In the genomic region with DNA sequence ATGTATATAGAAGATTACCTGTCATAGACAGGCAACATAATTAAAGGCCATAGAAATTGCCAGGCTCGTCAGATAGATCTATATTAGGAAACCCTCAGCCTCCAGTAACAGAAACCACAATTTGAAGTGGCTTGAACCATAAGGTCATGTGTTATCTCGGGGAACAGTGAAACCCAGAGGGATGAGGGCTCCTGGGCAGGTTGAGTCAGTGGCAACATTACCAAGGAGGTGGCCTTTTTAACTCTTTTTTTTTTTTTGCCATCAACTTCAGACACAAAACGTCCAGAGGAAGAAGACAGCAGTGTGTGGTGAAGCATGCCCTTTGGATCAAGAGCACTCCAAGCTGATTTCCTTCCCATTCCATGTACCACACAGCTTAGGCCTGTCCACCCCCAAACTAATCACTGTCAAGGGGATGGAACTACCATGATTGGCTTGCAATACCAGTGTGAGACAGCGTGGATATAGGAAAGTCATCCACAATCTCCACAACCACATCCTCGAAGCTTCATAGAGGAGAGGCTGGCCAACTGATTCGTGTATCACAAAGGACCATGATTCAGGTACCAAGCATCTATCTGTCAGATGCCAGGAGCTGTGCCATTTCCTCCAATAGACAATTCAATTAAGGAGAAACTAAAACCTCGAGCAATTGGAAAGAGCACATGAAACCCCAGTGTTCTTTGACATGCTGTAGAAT, we compare ENCODE assay signal across 1 cellular context.
TF ChIP-seq lines count a peak whose summit lies in the region.

No MANE protein-coding gene starts in this region.

TF ChIP-seq in H1, 55 proteins besides CTCF, POLR2A, EP300 and RAD21:
- TF ChIP-seq SRF (IDR thresholded peaks at IDR 0.05; ENCODE audit: low read depth, low read length) (no peak), RNF2 (IDR thresholded peaks at IDR 0.05; ENCODE audit: borderline replicate concordance, low read depth, low read length, missing control alignments, poor library complexity, severe bottlenecking) (no peak), YY1 (IDR thresholded peaks at IDR 0.05; ENCODE audit: low read depth, low read length) (no peak), CBX8 (IDR thresholded peaks at IDR 0.05; ENCODE audit: borderline replicate concordance, low read depth, low read length) (no peak), TBP (IDR thresholded peaks at IDR 0.05; ENCODE audit: low read depth, low read length) (no peak), CHD2 (IDR thresholded peaks at IDR 0.05; ENCODE audit: low read length) (no peak), BCL11A (IDR thresholded peaks at IDR 0.05; ENCODE audit: low read depth in 2 of 2, low read length in 2 of 2) (no peak), SP1 (IDR thresholded peaks at IDR 0.05; ENCODE audit: low read depth, low read length) (no peak), CEBPB (IDR thresholded peaks at IDR 0.05; ENCODE audit: low read depth, low read length) (no peak), EZH2 (IDR thresholded peaks at IDR 0.05; ENCODE audit: low read depth, low read length, severe bottlenecking) (no peak), CHD1 (IDR thresholded peaks at IDR 0.05; ENCODE audit: low read depth, low read length) (no peak), CTBP2 (IDR thresholded peaks at IDR 0.05; ENCODE audit: borderline replicate concordance, insufficient read depth, insufficient read length, low read length) (no peak), CBX5 (IDR thresholded peaks at IDR 0.05; ENCODE audit: low read depth, low read length) (no peak)
TF ChIP-seq in H1: peak in this region for 0.
